18 cellular contexts compared by ENCODE assay signal in genomic region chr3:126112531-126113237, GRCh38. TPM values are rescaled to one million over a fixed set of nuclear protein-coding genes. Genes with fewer than 3 reads are reported as not detected.
DNase-seq lines count a peak whose midpoint lies in the region; ATAC-seq and TF ChIP-seq lines count a peak whose summit lies in the region.
"Had no signal": no experiment of that assay in that cellular context is flagged by ENCODE, and none has a peak within 500 bp of the region (broad histone marks: within the 10 kb centered on the region; RNA-seq: fewer than 3 reads in every experiment).

No MANE protein-coding gene starts in this region.

- DNase-seq in BE2C: peak; percentile 4
- peak in 2 of 3 donors; percentile 37 to 43 for DNase-seq in Peyer's patch
- DNase-seq in natural killer cell: peak; percentile 7
- peak; percentile 1 to 8 for DNase-seq in gastrocnemius medialis
- DNase-seq in NOMO-1 treated with DMSO at 0.1 percent for 48 hours (lab: John Stamatoyannopoulos, UW; ENCODE audit: unreplicated experiment): no peak
- DNase-seq in retina: no peak
- DNase-seq: ACHN; CD4-positive, alpha-beta memory T cell; DMS79 treated with DMSO at 0.1 percent for 48 hours; GOT3; HFFc6; KG1; NCI-H1092; NCI-H1694 treated with DMSO at 0.1 percent for 48 hours; NCI-H345; NCI-H526 treated with DMSO at 0.1 percent for 48 hours; OCI-M1 had no signal

- H3K9me3 ChIP-seq in BE2C (no peaks in the 10 kb centered on the region), Peyer's patch (no peaks in the 10 kb centered on the region), gastrocnemius medialis (no peaks in the 10 kb centered on the region)

- H3K27ac ChIP-seq in Peyer's patch (no peak overlapping the region), gastrocnemius medialis (no peak overlapping the region)

- H3K4me1 ChIP-seq in BE2C (no peaks in the 10 kb centered on the region), Peyer's patch (no peaks in the 10 kb centered on the region), gastrocnemius medialis (no peaks in the 10 kb centered on the region)

- no peaks in the 10 kb centered on the region for H3K4me1 Mint-ChIP-seq in natural killer cell
- H3K4me1 Mint-ChIP-seq: CD4-positive, alpha-beta memory T cell had no signal

- no peak overlapping the region for H3K4me3 Mint-ChIP-seq in natural killer cell
- H3K4me3 Mint-ChIP-seq: CD4-positive, alpha-beta memory T cell; HFFc6 had no signal

- H3K27me3 Mint-ChIP-seq in natural killer cell (ENCODE audit: low read depth in 2 of 2): no peaks in the 10 kb centered on the region
- H3K27me3 Mint-ChIP-seq: CD4-positive, alpha-beta memory T cell had no signal

- H3K27ac Mint-ChIP-seq in natural killer cell: no peak overlapping the region
- H3K27ac Mint-ChIP-seq: HFFc6 had no signal

- TF ChIP-seq CTCF in BE2C (IDR thresholded peaks at IDR 0.05; ENCODE audit: low read depth, low read length) (no peak), Peyer's patch (IDR thresholded peaks at IDR 0.05) (no peak), natural killer cell (IDR thresholded peaks at IDR 0.05) (no peak), gastrocnemius medialis (IDR thresholded peaks at IDR 0.05 in 4 of 5, conservative IDR thresholded peaks at IDR 0.05 in 1 of 5) (no peak)

- no peaks in the 10 kb centered on the region for H3K36me3 ChIP-seq in BE2C
- no peaks in the 10 kb centered on the region for H3K36me3 ChIP-seq in Peyer's patch
- peaks cover 0 to 11% of the 10 kb centered on the region in 2 donors for H3K36me3 ChIP-seq in gastrocnemius medialis

- no peak for TF ChIP-seq POLR2A in Peyer's patch (IDR thresholded peaks at IDR 0.05)
- TF ChIP-seq POLR2A in gastrocnemius medialis (IDR thresholded peaks at IDR 0.05): no peak

- in situ Hi-C loops in gastrocnemius medialis (cut with MboI; ENCODE audit: low sequenced_read_pairs in 4 of 4): no loop called here

- no peaks in the 10 kb centered on the region for H3K9me3 Mint-ChIP-seq in natural killer cell
- H3K9me3 Mint-ChIP-seq: CD4-positive, alpha-beta memory T cell; HFFc6 had no signal

- intact Hi-C loops in natural killer cell (cut with micrococcal nuclease) (no loop called here), gastrocnemius medialis (cut with DNase I; ENCODE audit: low total_unique reads) (no loop called here)

- ATAC-seq in natural killer cell (no peak), gastrocnemius medialis (no peak), HG03354 (IDR thresholded peaks at IDR 0.05; ENCODE audit: poor library complexity, severe bottlenecking, unreplicated experiment) (no peak)

- H3K27me3 ChIP-seq in BE2C (no peaks in the 10 kb centered on the region), Peyer's patch (no peaks in the 10 kb centered on the region), gastrocnemius medialis (no peaks in the 10 kb centered on the region)

- no peak overlapping the region for H3K4me3 ChIP-seq in BE2C (ENCODE audit: low read depth, low read length)
- H3K4me3 ChIP-seq in Peyer's patch: no peak overlapping the region
- no peak overlapping the region for H3K4me3 ChIP-seq in gastrocnemius medialis

- H3K36me3 Mint-ChIP-seq in natural killer cell: no peaks in the 10 kb centered on the region
- H3K36me3 Mint-ChIP-seq: CD4-positive, alpha-beta memory T cell had no signal

RNA-seq across cellular contexts. Expression of gene SLC41A3, which starts 28.8 kb away (rescaled TPM):
- 47.6 TPM for polyA plus RNA-seq in BE2C (2012; ENCODE audit: insufficient read depth, insufficient read length, low read depth)
- total RNA-seq in Peyer's patch: 10 to 100 TPM; 45.4 to 79.9 (median 58.5) TPM
- 10 to 100 TPM; 24.2 to 29.6 (median 27.1) TPM for total RNA-seq in natural killer cell
- total RNA-seq in gastrocnemius medialis: 10 to 100 TPM; 43.1 to 76.2 (median 56.7) TPM

Comparison
In these comparisons a context has a peak if more than half of its experiments do, and no peak if none do; other contexts are left out.
1. DNase-seq: peak in BE2C (single experiment), Peyer's patch (2 of 3), natural killer cell (single experiment) and gastrocnemius medialis (2 of 2); none in NOMO-1 treated with DMSO at 0.1 percent for 48 hours (single experiment) and retina (single experiment).